ENCODE assay signal across 21 cellular contexts in the genomic region with DNA sequence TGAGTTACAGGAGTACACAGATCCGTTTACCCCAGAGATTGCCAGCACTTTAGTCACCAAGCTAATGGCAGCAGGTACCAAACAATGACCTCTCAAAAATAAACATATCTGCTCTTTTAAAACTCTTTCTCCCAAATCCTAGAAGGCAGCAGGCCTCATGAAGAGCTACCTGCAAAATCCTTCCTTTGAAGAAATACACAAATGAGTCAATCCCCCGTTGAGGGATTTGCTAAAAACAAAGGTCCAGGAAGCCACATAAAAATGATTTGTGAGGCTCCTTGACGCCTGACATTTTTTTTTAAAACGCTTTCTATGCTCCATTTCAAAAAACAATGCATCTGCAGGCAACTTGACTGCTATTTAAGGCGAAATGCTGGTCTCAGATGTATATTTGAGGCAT. TPM values are rescaled to one million over a fixed set of nuclear protein-coding genes. Genes with fewer than 3 reads are reported as not detected.
"Had no signal": no experiment of that assay in that cellular context is flagged by ENCODE, and none has a peak within 500 bp of the region (broad histone marks: within the 10 kb centered on the region; RNA-seq: fewer than 3 reads in every experiment).

No MANE protein-coding gene starts in this region.

- H3K4me3 ChIP-seq: adrenal gland, coronary artery, heart left ventricle, left ventricle myocardium inferior, ovary, testis, upper lobe of right lung had no signal

- DNase-seq: activated B cell treated with CpG ODN at 0.5 μM for 24 hours; activated CD4-positive, alpha-beta T cell treated with anti-CD3 and anti-CD28 coated beads, Interleukin-2, amount 50 U/mL, for 1 hour; activated naive CD4-positive, alpha-beta T cell treated with anti-CD3 and anti-CD28 coated beads, Interleukin-2, amount 50 U/mL, for 16 hours; adrenal gland; caudate nucleus; effector CD8-positive, alpha-beta T cell; heart left ventricle; left ventricle myocardium inferior; ovary; stimulated activated CD4-positive, alpha-beta T cell treated with anti-CD3 and anti-CD28 coated beads, Interleukin-15, amount 100 ng/mL, for 24 hours; stimulated activated CD4-positive, alpha-beta T cell treated with anti-CD3 and anti-CD28 coated beads, Interleukin-4, amount 100 ng/mL, for 4 hours; stimulated activated naive CD8-positive, alpha-beta T cell treated with anti-CD3 and anti-CD28 coated beads, Interleukin-15, amount 100 ng/mL, for 72 hours; testis; upper lobe of right lung had no signal

- H3K9me3 ChIP-seq: adrenal gland, heart left ventricle, left ventricle myocardium inferior, ovary, testis, upper lobe of right lung had no signal

- FAIRE-seq: frontal cortex, keratinocyte, TTC549 had no signal

- H3K27ac ChIP-seq: adrenal gland, coronary artery, heart left ventricle, left ventricle myocardium inferior, ovary, testis, upper lobe of right lung had no signal

- H3K9me3 Mint-ChIP-seq: activated B cell treated with CpG ODN at 0.5 μM for 24 hours; memory B cell; stimulated activated naive CD8-positive, alpha-beta T cell treated with anti-CD3 and anti-CD28 coated beads, Interleukin-15, amount 100 ng/mL, for 72 hours had no signal

- H3K4me1 ChIP-seq: adrenal gland, heart left ventricle, left ventricle myocardium inferior, testis had no signal

- H3K36me3 ChIP-seq: adrenal gland, heart left ventricle, left ventricle myocardium inferior, ovary, upper lobe of right lung had no signal

- H3K27ac Mint-ChIP-seq: activated B cell treated with CpG ODN at 0.5 μM for 24 hours; memory B cell; stimulated activated naive CD8-positive, alpha-beta T cell treated with anti-CD3 and anti-CD28 coated beads, Interleukin-15, amount 100 ng/mL, for 72 hours had no signal

- H3K27me3 ChIP-seq: adrenal gland, heart left ventricle, ovary, testis, upper lobe of right lung had no signal

- H3K4me3 Mint-ChIP-seq: activated B cell treated with CpG ODN at 0.5 μM for 24 hours; memory B cell; stimulated activated naive CD8-positive, alpha-beta T cell treated with anti-CD3 and anti-CD28 coated beads, Interleukin-15, amount 100 ng/mL, for 72 hours had no signal

- H3K4me1 Mint-ChIP-seq: stimulated activated naive CD8-positive, alpha-beta T cell treated with anti-CD3 and anti-CD28 coated beads, Interleukin-15, amount 100 ng/mL, for 72 hours had no signal

- H3K36me3 Mint-ChIP-seq: memory B cell had no signal

RNA-seq across cellular contexts. Expression of gene NACA2, which starts 58.2 kb away (rescaled TPM):
- total RNA-seq: activated B cell treated with CpG ODN at 0.5 μM for 24 hours, adrenal gland, fibroblast of lung, frontal cortex, heart left ventricle, left ventricle myocardium inferior, ovary, upper lobe of right lung had no signal
- polyA plus RNA-seq: fibroblast of lung, neural cell, ovary had no signal
